ENCODE assay signal across 12 cellular contexts in genomic region chr10:101123815-101124617, GRCh38. TPM values are rescaled to one million over a fixed set of nuclear protein-coding genes. Genes with fewer than 3 reads are reported as not detected.
DNase-seq lines count a peak whose midpoint lies in the region; ATAC-seq and TF ChIP-seq lines count a peak whose summit lies in the region.
"Had no signal": no experiment of that assay in that cellular context is flagged by ENCODE, and none has a peak within 500 bp of the region (broad histone marks: within the 10 kb centered on the region; RNA-seq: fewer than 3 reads in every experiment).

No MANE protein-coding gene starts in this region.

- H3K36me3 Mint-ChIP-seq in nephron progenitor cell (ENCODE audit: low read depth) = no peaks in the 10 kb centered on the region
- H3K36me3 Mint-ChIP-seq in Caco-2 (ENCODE audit: insufficient read depth, unreplicated experiment) = no peaks in the 10 kb centered on the region

- intact Hi-C loops in colonic mucosa (cut with DNase I) = no loop called here
- intact Hi-C loops in Caco-2 (cut with micrococcal nuclease; ENCODE audit: unreplicated experiment) = no loop called here

- in situ Hi-C loops in brain microvascular endothelial cell (cut with HindIII; ENCODE audit: low pct_ligation_motif_present, low sequenced_read_pairs) = no loop called here

- H3K4me3 Mint-ChIP-seq in nephron progenitor cell = peak overlapping the region; percentile 17
- H3K4me3 Mint-ChIP-seq in Caco-2 (ENCODE audit: unreplicated experiment) = no peak overlapping the region

- H3K36me3 ChIP-seq in BLaER1 = no peaks in the 10 kb centered on the region
- no peaks in the 10 kb centered on the region for H3K36me3 ChIP-seq in HEK293 (ENCODE audit: control insufficient read depth in 2 of 2, insufficient read depth in 1 of 2, low read length in 2 of 2)
- no peaks in the 10 kb centered on the region for H3K36me3 ChIP-seq in colonic mucosa
- H3K36me3 ChIP-seq in brain microvascular endothelial cell (replicated peaks) = no peaks in the 10 kb centered on the region
- no peaks in the 10 kb centered on the region for H3K36me3 ChIP-seq in Caco-2 (ENCODE audit: control insufficient read depth, insufficient read depth, low read length)
- H3K36me3 ChIP-seq: ascending aorta had no signal

- H3K9me3 Mint-ChIP-seq in nephron progenitor cell = peaks cover 6% of the 10 kb centered on the region
- no peaks in the 10 kb centered on the region for H3K9me3 Mint-ChIP-seq in Caco-2 (ENCODE audit: unreplicated experiment)

- H3K4me1 ChIP-seq in BLaER1 = peaks cover 34% of the 10 kb centered on the region
- no peaks in the 10 kb centered on the region for H3K4me1 ChIP-seq in HEK293 (ENCODE audit: control insufficient read depth, insufficient read depth, low read length)
- H3K4me1 ChIP-seq in colonic mucosa = peaks cover 14% of the 10 kb centered on the region
- no peaks in the 10 kb centered on the region for H3K4me1 ChIP-seq in Caco-2

- TF ChIP-seq CTCF in HEK293 (tag by site-specific recombination; IDR thresholded peaks at IDR 0.05) = no peak
- no peak for TF ChIP-seq CTCF in colonic mucosa (IDR thresholded peaks at IDR 0.05)
- no peak for TF ChIP-seq CTCF in nephron progenitor cell (IDR thresholded peaks at IDR 0.05)
- no peak for TF ChIP-seq CTCF in brain microvascular endothelial cell (IDR thresholded peaks at IDR 0.05; ENCODE audit: low read depth, low read length, missing control alignments)
- TF ChIP-seq CTCF in Caco-2 (IDR thresholded peaks at IDR 0.05; ENCODE audit: insufficient read depth in 1 of 2, low read depth in 1 of 2, low read length in 1 of 2, severe bottlenecking in 1 of 2, unreplicated experiment in 1 of 2) = no peak

- no peak for ATAC-seq in HG02885 (IDR thresholded peaks at IDR 0.05; ENCODE audit: poor library complexity, unreplicated experiment)

- peak overlapping the region; percentile 54 for H3K4me2 ChIP-seq in BLaER1

- H3K9me3 ChIP-seq in BLaER1 (no peaks in the 10 kb centered on the region; the same call in 1 of the 2 replicates), HEK293 (ENCODE audit: control insufficient read depth, insufficient read depth, low read depth, low read length) (no peaks in the 10 kb centered on the region), colonic mucosa (no peaks in the 10 kb centered on the region), Caco-2 (no peaks in the 10 kb centered on the region)
- H3K9me3 ChIP-seq: ascending aorta had no signal

- H3K27me3 ChIP-seq in BLaER1 (peaks cover 99% of the 10 kb centered on the region), colonic mucosa (peaks cover 33% of the 10 kb centered on the region), brain microvascular endothelial cell (replicated peaks) (peaks cover 94% of the 10 kb centered on the region), Caco-2 (replicated peaks; ENCODE audit: control insufficient read depth, insufficient read depth, low read length) (no peaks in the 10 kb centered on the region)

- H3K4me3 ChIP-seq in BLaER1 (peak overlapping the region; percentile 36; the same call in 1 of the 2 replicates), HEK293 (ENCODE audit: low read depth, low read length) (no peak overlapping the region), colonic mucosa (peak overlapping the region; percentile 27), brain microvascular endothelial cell (ENCODE audit: low read depth, low read length) (no peak overlapping the region), Caco-2 (ENCODE audit: low read depth, low read length) (no peak overlapping the region)

- no peak for DNase-seq in colonic mucosa
- DNase-seq in nephron progenitor cell = no peak
- DNase-seq in brain microvascular endothelial cell = no peak
- no peak for DNase-seq in iPS-NIHi11 (ENCODE audit: low spot score)
- no peak for DNase-seq in Caco-2
- DNase-seq: COR-L47 had no signal

- H3K27me3 Mint-ChIP-seq in nephron progenitor cell (ENCODE audit: low read depth, poor library complexity) (peaks cover 100% of the 10 kb centered on the region), Caco-2 (ENCODE audit: insufficient read depth, unreplicated experiment) (no peaks in the 10 kb centered on the region)

- H3K9ac ChIP-seq in BLaER1 = no peak overlapping the region
- peak overlapping the region in 1 of 2 donors; percentile 26 for H3K9ac ChIP-seq in colonic mucosa (ENCODE audit: low read depth in 2 of 2, low read length in 2 of 2)

- H3K27ac Mint-ChIP-seq in nephron progenitor cell = no peak overlapping the region
- no peak overlapping the region for H3K27ac Mint-ChIP-seq in Caco-2 (ENCODE audit: unreplicated experiment)

- POLR2A ChIA-PET in HEK293 (lab: Yijun Ruan, JAX) (no interaction called here), Caco-2 (lab: Charles Lee) (no interaction called here)

- H3K27ac ChIP-seq in BLaER1 (no peak overlapping the region), HEK293 (ENCODE audit: extremely low read depth, low read depth, low read length) (no peak overlapping the region), colonic mucosa (no peak overlapping the region), brain microvascular endothelial cell (no peak overlapping the region)
- H3K27ac ChIP-seq: ascending aorta had no signal

- peaks cover 66% of the 10 kb centered on the region for H4K20me1 ChIP-seq in BLaER1

- CTCF ChIA-PET in HEK293 (lab: Yijun Ruan, JAX) = interaction anchor here (1.0 to 2.5 kb wide), 3 partner anchors 19 to 28 kb away, joined by 3 to 13 read pairs (median 6); no protein-coding TSS in a partner anchor
- CTCF ChIA-PET in Caco-2 (lab: Charles Lee) = interaction anchor here (1.1 to 1.4 kb wide), 3 partner anchors 15 to 29 kb away, joined by 3 to 5 read pairs (median 3); no protein-coding TSS in a partner anchor

- no TSS peak for BruUV-seq in Caco-2 (replicated peaks; lab: Mats Ljungman, UMichigan)

- H3K4me1 Mint-ChIP-seq in nephron progenitor cell (peaks cover 25% of the 10 kb centered on the region), Caco-2 (ENCODE audit: low read depth, unreplicated experiment) (peaks cover 2% of the 10 kb centered on the region)

TF ChIP-seq in HEK293, 187 proteins besides CTCF, POLR2A, EP300 and RAD21:
- TF ChIP-seq ZNF600 (tag by site-specific recombination; IDR thresholded peaks at IDR 0.05) = peak; percentile 88
- no peak for TF ChIP-seq ZNF449 (tag by site-specific recombination; IDR thresholded peaks at IDR 0.05)
- 0 out of 2 replicates have a peak, but pooled peaks have one; percentile 16 for TF ChIP-seq ZFHX2 (tag by site-specific recombination; conservative IDR thresholded peaks at IDR 0.05)
- peak; percentile 51; the same call in 1 of the 2 replicates for TF ChIP-seq EGR2 (tag by site-specific recombination; IDR thresholded peaks at IDR 0.05; ENCODE audit: low read depth)
- no peak for TF ChIP-seq ZBTB20 (tag by site-specific recombination; IDR thresholded peaks at IDR 0.05)
- no peak for TF ChIP-seq ZNF530 (tag by site-specific recombination; IDR thresholded peaks at IDR 0.05; ENCODE audit: low read depth)

RNA-seq across cellular contexts. Expression of gene TLX1, which starts 7.1 kb away (rescaled TPM):
- total RNA-seq in colonic mucosa (under 1 TPM; 0.21 to 0.52 TPM), Caco-2 (2022) (1.9 and 2.3 TPM in 2 replicates)
- total RNA-seq: activated CD8-positive, alpha-beta memory T cell treated with anti-CD3 and anti-CD28 coated beads for 36 hours; ascending aorta; mononuclear cell had no signal

Comparison
In these comparisons a context has a peak if more than half of its experiments do, and no peak if none do; other contexts are left out.
1. H3K4me3 ChIP-seq: peak in BLaER1 (single experiment) and colonic mucosa (single experiment); none in HEK293 (single experiment), brain microvascular endothelial cell (single experiment) and Caco-2 (single experiment).